ENCODE assay signal across 16 cellular contexts in the genomic region with DNA sequence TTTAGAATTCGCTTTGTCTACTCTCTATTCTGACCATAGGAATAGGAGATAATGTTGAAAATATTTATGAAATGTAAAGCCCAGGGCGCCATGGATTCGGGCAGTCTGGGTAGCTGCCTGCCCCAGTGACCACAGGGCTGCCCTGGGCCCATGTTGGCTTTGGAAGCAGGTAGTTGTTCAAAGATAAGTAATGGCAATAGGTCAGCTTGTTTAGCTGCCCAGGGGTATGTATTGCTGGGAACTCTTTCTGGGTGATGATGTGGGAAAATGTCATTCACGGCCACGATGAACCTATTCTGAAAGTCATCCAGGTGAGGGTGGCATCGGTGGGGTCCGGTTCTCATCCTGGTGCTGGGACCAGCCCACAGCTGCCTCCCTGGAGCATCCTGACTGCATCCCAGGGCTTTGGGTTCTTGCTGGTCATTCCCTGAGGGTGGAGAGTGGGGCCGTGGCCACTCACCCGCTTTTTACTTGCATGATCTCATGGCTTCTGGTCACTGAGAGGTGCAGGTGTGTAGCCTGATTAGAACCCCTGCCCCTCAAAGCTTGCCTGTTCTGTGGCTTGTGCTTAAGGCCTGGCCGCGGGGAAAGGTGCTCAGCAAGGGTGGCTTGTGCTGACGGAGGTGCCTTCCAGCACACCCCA.
A peak's percentile ranks its signal among the peaks of the same experiment; 100 is the strongest.
DNase-seq lines count a peak whose midpoint lies in the region; ATAC-seq and TF ChIP-seq lines count a peak whose summit lies in the region.
"Had no signal": no experiment of that assay in that cellular context is flagged by ENCODE, and none has a peak within 500 bp of the region (broad histone marks: within the 10 kb centered on the region; RNA-seq: fewer than 3 reads in every experiment).

No MANE protein-coding gene starts in this region.

- ATAC-seq in left cardiac atrium: no peak
- no peak for ATAC-seq in lower lobe of right lung
- ATAC-seq in activated T-helper 17 cell treated with anti-CD3 and anti-CD28 coated beads, Interleukin-2, amount 50 U/mL, for 72 hours (replicated peaks): no peak
- ATAC-seq: HepG2, PC-3 had no signal

- DNase-seq in right atrium auricular region (ENCODE audit: low spot score): peak; percentile 44
- DNase-seq in left cardiac atrium: no peak
- DNase-seq in lower lobe of right lung: no peak
- DNase-seq in stimulated activated CD8-positive, alpha-beta memory T cell treated with anti-CD3 and anti-CD28 coated beads, Interleukin-4, amount 100 ng/mL, for 48 hours: peak; percentile 1
- DNase-seq in progenitor cell of endocrine pancreas (ENCODE audit: low spot score, unreplicated experiment): no peak
- no peak for DNase-seq in activated CD4-positive, alpha-beta T cell treated with anti-CD3 and anti-CD28 coated beads, Interleukin-2, amount 50 U/mL, for 4 hours
- DNase-seq: CD4-positive, CD25-positive, alpha-beta regulatory T cell; HFFc6; KG1; NCI-H146; NCI-H2081; NCI-H510A; NCI-H82; PC-3 had no signal

- H3K4me3 Mint-ChIP-seq in activated T-helper 17 cell treated with anti-CD3 and anti-CD28 coated beads, Interleukin-2, amount 50 U/mL, for 72 hours: no peak overlapping the region
- H3K4me3 Mint-ChIP-seq in progenitor cell of endocrine pancreas (ENCODE audit: low read depth): no peak overlapping the region
- H3K4me3 Mint-ChIP-seq: CD4-positive, CD25-positive, alpha-beta regulatory T cell; HFFc6 had no signal

- TF ChIP-seq CTCF in right atrium auricular region (IDR thresholded peaks at IDR 0.05) (no peak), lower lobe of right lung (IDR thresholded peaks at IDR 0.05) (no peak), progenitor cell of endocrine pancreas (IDR thresholded peaks at IDR 0.05; ENCODE audit: unreplicated experiment) (no peak)

- H3K27ac ChIP-seq in right atrium auricular region (no peak overlapping the region), lower lobe of right lung (peak overlapping the region; percentile 8)

- H3K36me3 Mint-ChIP-seq in activated T-helper 17 cell treated with anti-CD3 and anti-CD28 coated beads, Interleukin-2, amount 50 U/mL, for 72 hours (ENCODE audit: low read depth): no peaks in the 10 kb centered on the region
- H3K36me3 Mint-ChIP-seq in progenitor cell of endocrine pancreas (ENCODE audit: insufficient read depth): peaks cover 3% of the 10 kb centered on the region
- H3K36me3 Mint-ChIP-seq: CD4-positive, CD25-positive, alpha-beta regulatory T cell had no signal

- no peak overlapping the region for H3K27ac Mint-ChIP-seq in activated T-helper 17 cell treated with anti-CD3 and anti-CD28 coated beads, Interleukin-2, amount 50 U/mL, for 72 hours
- no peak overlapping the region for H3K27ac Mint-ChIP-seq in progenitor cell of endocrine pancreas
- H3K27ac Mint-ChIP-seq: CD4-positive, CD25-positive, alpha-beta regulatory T cell; HFFc6 had no signal

- H3K4me1 ChIP-seq in right atrium auricular region (no peaks in the 10 kb centered on the region), lower lobe of right lung (peaks cover 20% of the 10 kb centered on the region)

- H3K9me3 Mint-ChIP-seq in activated T-helper 17 cell treated with anti-CD3 and anti-CD28 coated beads, Interleukin-2, amount 50 U/mL, for 72 hours: peaks cover 4% of the 10 kb centered on the region
- peaks cover 6% of the 10 kb centered on the region for H3K9me3 Mint-ChIP-seq in progenitor cell of endocrine pancreas (ENCODE audit: low read depth)

- no peaks in the 10 kb centered on the region for H3K4me1 Mint-ChIP-seq in activated T-helper 17 cell treated with anti-CD3 and anti-CD28 coated beads, Interleukin-2, amount 50 U/mL, for 72 hours
- no peaks in the 10 kb centered on the region for H3K4me1 Mint-ChIP-seq in progenitor cell of endocrine pancreas (ENCODE audit: low read depth)
- H3K4me1 Mint-ChIP-seq: CD4-positive, CD25-positive, alpha-beta regulatory T cell had no signal

- intact Hi-C loops in left cardiac atrium (cut with DNase I): no loop called here
- intact Hi-C loops in lower lobe of right lung (cut with DNase I): no loop called here

- H3K27me3 ChIP-seq in right atrium auricular region (no peaks in the 10 kb centered on the region), lower lobe of right lung (ENCODE audit: low read depth) (no peaks in the 10 kb centered on the region)

- H3K9me3 ChIP-seq in right atrium auricular region (peaks cover 0 to 15% of the 10 kb centered on the region in 2 donors), lower lobe of right lung (peaks cover 11% of the 10 kb centered on the region)

- H3K4me3 ChIP-seq in right atrium auricular region (no peak overlapping the region), lower lobe of right lung (no peak overlapping the region)

- H3K36me3 ChIP-seq in right atrium auricular region (no peaks in the 10 kb centered on the region), lower lobe of right lung (no peaks in the 10 kb centered on the region)

- peaks cover 8% of the 10 kb centered on the region for H3K27me3 Mint-ChIP-seq in activated T-helper 17 cell treated with anti-CD3 and anti-CD28 coated beads, Interleukin-2, amount 50 U/mL, for 72 hours
- H3K27me3 Mint-ChIP-seq in progenitor cell of endocrine pancreas: peaks cover 6% of the 10 kb centered on the region
- H3K27me3 Mint-ChIP-seq: CD4-positive, CD25-positive, alpha-beta regulatory T cell had no signal

Comparison
In these comparisons a context has a peak if more than half of its experiments do, and no peak if none do; other contexts are left out.
1. DNase-seq: peak in right atrium auricular region (single experiment) and stimulated activated CD8-positive, alpha-beta memory T cell treated with anti-CD3 and anti-CD28 coated beads, Interleukin-4, amount 100 ng/mL, for 48 hours (single experiment); none in left cardiac atrium (single experiment), lower lobe of right lung (single experiment), progenitor cell of endocrine pancreas (single experiment) and activated CD4-positive, alpha-beta T cell treated with anti-CD3 and anti-CD28 coated beads, Interleukin-2, amount 50 U/mL, for 4 hours (0 of 2).